In the genomic region with DNA sequence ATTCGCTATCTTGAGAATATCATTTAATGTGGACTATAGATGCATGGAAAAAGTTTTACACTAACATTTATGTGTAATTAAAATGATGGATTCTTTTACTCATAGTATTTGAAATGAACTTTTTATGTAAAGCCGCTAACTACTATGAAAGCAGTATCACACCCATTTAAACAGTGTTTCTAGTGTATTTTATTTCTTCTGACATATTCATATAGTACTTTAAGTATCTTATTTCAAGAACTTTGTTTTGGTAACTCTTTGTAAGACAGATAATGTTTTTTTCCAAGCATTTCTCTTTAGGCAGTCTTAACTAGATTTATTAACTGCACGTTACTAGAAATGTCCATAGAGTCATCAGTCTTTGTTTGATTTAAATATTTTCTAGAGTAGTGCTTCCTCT, we compare ENCODE assay signal across 28 cellular contexts.
"Had no signal": no experiment of that assay in that cellular context is flagged by ENCODE, and none has a peak within 500 bp of the region (broad histone marks: within the 10 kb centered on the region; RNA-seq: fewer than 3 reads in every experiment).

No MANE protein-coding gene starts in this region.

- H3K4me1 ChIP-seq: neural progenitor cell, parathyroid adenoma, psoas muscle, right lobe of liver, thyroid gland, tibial nerve, vagina had no signal

- H3K9me3 ChIP-seq: ovary, psoas muscle, right lobe of liver, sigmoid colon, thoracic aorta, thyroid gland, upper lobe of left lung, vagina had no signal

- H3K27ac ChIP-seq: neural progenitor cell, ovary, parathyroid adenoma, psoas muscle, right lobe of liver, sigmoid colon, stomach, thoracic aorta, thyroid gland, tibial nerve, upper lobe of left lung, vagina had no signal

- DNase-seq: naive thymus-derived CD4-positive, alpha-beta T cell; natural killer cell; occipital lobe; ovary; posterior cingulate gyrus; psoas muscle; right cardiac atrium; right lobe of liver; sigmoid colon; small intestine; stimulated activated CD4-positive, alpha-beta T cell treated with anti-CD3 and anti-CD28 coated beads, Interleukin-15, amount 100 ng/mL, for 24 hours; stimulated activated CD4-positive, alpha-beta T cell treated with anti-CD3 and anti-CD28 coated beads, Interleukin-2, amount 100 ng/mL, for 24 hours; stimulated activated CD4-positive, alpha-beta T cell treated with anti-CD3 and anti-CD28 coated beads, Interleukin-2, amount 100 ng/mL, for 48 hours; stimulated activated CD4-positive, alpha-beta T cell treated with anti-CD3 and anti-CD28 coated beads, Interleukin-4, amount 100 ng/mL, for 24 hours; stimulated activated naive B cell treated with anti-CD40 and anti-IgM and Interleukin-4, amounts not matched to agents 10 μg/mL and 1 μg/mL and 100 μg/mL, for 72 hours; stimulated activated naive CD4-positive, alpha-beta T cell treated with Interleukin-2 at 50 U/mL for 16 hours; stomach; thyroid gland; trophoblast cell; upper lobe of left lung had no signal

- H3K36me3 Mint-ChIP-seq: natural killer cell; neural progenitor cell; stimulated activated effector memory CD8-positive, alpha-beta T cell treated with anti-CD3 and anti-CD28 coated beads, Interleukin-12 subunit alpha, Interleukin-12 subunit beta, amount 100 ng/mL, for 72 hours had no signal

- H3K36me3 ChIP-seq: neural progenitor cell, ovary, right lobe of liver, sigmoid colon, stomach, thoracic aorta, thyroid gland, tibial nerve, upper lobe of left lung, vagina had no signal

- H3K27me3 Mint-ChIP-seq: progenitor cell of endocrine pancreas had no signal

- H3K27ac Mint-ChIP-seq: naive thymus-derived CD4-positive, alpha-beta T cell; neural progenitor cell; progenitor cell of endocrine pancreas; stimulated activated effector memory CD8-positive, alpha-beta T cell treated with anti-CD3 and anti-CD28 coated beads, Interleukin-12 subunit alpha, Interleukin-12 subunit beta, amount 100 ng/mL, for 72 hours; stimulated activated naive B cell treated with anti-CD40 and anti-IgM and Interleukin-4, amounts not matched to agents 10 μg/mL and 1 μg/mL and 100 μg/mL, for 72 hours; stimulated activated naive CD8-positive, alpha-beta T cell treated with anti-CD3 and anti-CD28 coated beads, Interleukin-15, Interleukin-2, amounts not matched to agents 100 ng/mL and 50 ng/mL, for 24 hours had no signal

- H3K4me3 Mint-ChIP-seq: naive thymus-derived CD4-positive, alpha-beta T cell; natural killer cell; neural progenitor cell; stimulated activated effector memory CD8-positive, alpha-beta T cell treated with anti-CD3 and anti-CD28 coated beads, Interleukin-12 subunit alpha, Interleukin-12 subunit beta, amount 100 ng/mL, for 72 hours; stimulated activated naive B cell treated with anti-CD40 and anti-IgM and Interleukin-4, amounts not matched to agents 10 μg/mL and 1 μg/mL and 100 μg/mL, for 72 hours; stimulated activated naive CD8-positive, alpha-beta T cell treated with anti-CD3 and anti-CD28 coated beads, Interleukin-15, Interleukin-2, amounts not matched to agents 100 ng/mL and 50 ng/mL, for 24 hours had no signal

- H3K4me3 ChIP-seq: neural progenitor cell, ovary, psoas muscle, right lobe of liver, sigmoid colon, stomach, thoracic aorta, thyroid gland, tibial nerve, upper lobe of left lung, vagina had no signal

- H3K4me1 Mint-ChIP-seq: neural progenitor cell; stimulated activated naive B cell treated with anti-CD40 and anti-IgM and Interleukin-4, amounts not matched to agents 10 μg/mL and 1 μg/mL and 100 μg/mL, for 72 hours had no signal
